In genomic region chr11:61949169-61950034, GRCh38 we compare ENCODE assay signal across 8 cellular contexts. TPM values are rescaled to one million over a fixed set of nuclear protein-coding genes. Genes with fewer than 3 reads are reported as not detected.
DNase-seq lines count a peak whose midpoint lies in the region; ATAC-seq and TF ChIP-seq lines count a peak whose summit lies in the region.

No MANE protein-coding gene starts in this region.

- DNase-seq in Daoy (ENCODE audit: low read depth): peak; percentile 63
- DNase-seq in MV-4-11 (lab: John Stamatoyannopoulos, UW): peak; percentile 74
- peak; percentile 85 to 86 for DNase-seq in SJSA1 (ENCODE audit: low read depth in 1 of 2, low spot score in 2 of 2)
- peak; percentile 95 for DNase-seq in fibroblast of gingiva (ENCODE audit: low read depth)
- DNase-seq in nephron progenitor cell: peak; percentile 40
- no peak for DNase-seq in activated CD4-positive, alpha-beta T cell treated with anti-CD3 and anti-CD28 coated beads for 1 hour

- H3K4me3 Mint-ChIP-seq in nephron progenitor cell: no peak overlapping the region

- H3K27me3 Mint-ChIP-seq in nephron progenitor cell (ENCODE audit: low read depth, poor library complexity): peaks cover 32% of the 10 kb centered on the region

- no peak overlapping the region for H3K4me3 ChIP-seq in SJSA1

- TF ChIP-seq CTCF in nephron progenitor cell (IDR thresholded peaks at IDR 0.05): no peak

- H3K27ac ChIP-seq in SJSA1: peak overlapping the region; percentile 43

- H3K9me3 ChIP-seq in SJSA1 (replicated peaks): no peaks in the 10 kb centered on the region

- no peaks in the 10 kb centered on the region for H3K36me3 Mint-ChIP-seq in nephron progenitor cell (ENCODE audit: low read depth)

- H3K27ac Mint-ChIP-seq in nephron progenitor cell: no peak overlapping the region

- peaks cover 19% of the 10 kb centered on the region for H3K4me1 ChIP-seq in SJSA1 (replicated peaks)

- H3K4me1 Mint-ChIP-seq in nephron progenitor cell: peaks cover 21% of the 10 kb centered on the region

- no peaks in the 10 kb centered on the region for H3K9me3 Mint-ChIP-seq in nephron progenitor cell

- H3K27me3 ChIP-seq in SJSA1 (replicated peaks): no peaks in the 10 kb centered on the region

- ATAC-seq in HG03196 (IDR thresholded peaks at IDR 0.05; ENCODE audit: unreplicated experiment) (no peak), GM18502 (IDR thresholded peaks at IDR 0.05; ENCODE audit: poor library complexity, unreplicated experiment) (no peak)

- H3K36me3 ChIP-seq in SJSA1: no peaks in the 10 kb centered on the region

RNA-seq across cellular contexts. Expression of gene BEST1, which starts 0.7 kb away (rescaled TPM):
- 0.65 TPM in 1 of 2 replicates, not detected in the other for total RNA-seq in Daoy (2014; rRNA removed; shearing (Covaris generic))
- total RNA-seq in SJSA1 (2014; rRNA removed; shearing (Covaris generic)): 0.74 TPM in 1 of 2 replicates, not detected in the other

RNA-seq across cellular contexts. Expression of gene FTH1, which starts 18.0 kb away (rescaled TPM):
- total RNA-seq in Daoy (2014; rRNA removed; shearing (Covaris generic)): 184 and 219 TPM in 2 replicates
- 603 and 707 TPM in 2 replicates for total RNA-seq in SJSA1 (2014; rRNA removed; shearing (Covaris generic))

RNA-seq across cellular contexts. Expression of gene RAB3IL1, which starts 32.0 kb away (rescaled TPM):
- total RNA-seq in Daoy (2014; rRNA removed; shearing (Covaris generic)): 0.40 and 2.2 TPM in 2 replicates
- 1.8 and 3.0 TPM in 2 replicates for total RNA-seq in SJSA1 (2014; rRNA removed; shearing (Covaris generic))

RNA-seq across cellular contexts. Expression of gene FADS3, which starts 58.1 kb away (rescaled TPM):
- total RNA-seq in Daoy (2014; rRNA removed; shearing (Covaris generic)): 24.9 and 43.1 TPM in 2 replicates
- total RNA-seq in SJSA1 (2014; rRNA removed; shearing (Covaris generic)): 139 and 161 TPM in 2 replicates
